27 cellular contexts compared by ENCODE assay signal in the genomic region with DNA sequence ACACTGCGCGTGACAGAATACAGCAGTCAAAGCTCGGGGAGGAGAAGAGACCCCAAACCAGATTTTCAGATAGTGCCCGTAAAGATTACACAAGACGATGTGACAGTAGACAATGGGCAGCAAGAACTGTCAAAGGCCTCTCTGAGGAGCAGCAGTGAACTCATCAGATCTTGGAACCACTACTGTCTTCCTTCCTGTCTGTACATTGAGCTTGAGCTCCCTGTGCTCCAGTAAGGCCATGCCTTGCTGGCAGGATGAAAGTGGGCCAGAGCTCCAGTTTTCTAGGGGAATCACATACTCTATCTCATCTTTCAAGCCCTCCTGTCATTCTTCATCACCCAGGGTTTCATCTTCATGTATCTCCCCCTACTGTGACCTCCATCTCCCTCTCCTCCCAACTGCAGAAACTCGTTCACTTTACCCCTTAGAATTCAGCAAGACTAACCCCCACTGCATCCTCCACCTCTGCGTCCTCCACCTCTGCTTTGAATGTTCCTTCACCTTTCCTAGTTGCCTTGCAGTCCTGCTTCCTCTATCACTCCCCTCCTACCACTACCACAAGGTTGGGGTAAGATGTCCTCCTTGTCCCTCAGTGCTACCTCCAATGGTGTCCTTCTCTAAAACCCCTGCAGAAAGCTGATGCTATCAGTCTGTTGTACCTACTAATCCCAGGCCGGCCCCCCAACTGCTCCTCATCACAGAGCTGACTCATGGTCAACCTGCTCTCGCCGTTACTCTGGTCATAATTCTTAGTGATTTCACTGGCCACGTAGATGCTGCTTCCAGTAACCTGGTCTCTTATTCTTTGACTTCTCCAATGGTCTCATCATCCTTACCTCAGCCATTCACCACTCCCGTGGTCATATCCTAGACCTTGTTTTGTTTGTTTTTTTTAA. TPM values are rescaled to one million over a fixed set of nuclear protein-coding genes. Genes with fewer than 3 reads are reported as not detected.
DNase-seq lines count a peak whose midpoint lies in the region; ATAC-seq, FAIRE-seq and TF ChIP-seq lines count a peak whose summit lies in the region.
"Had no signal": no experiment of that assay in that cellular context is flagged by ENCODE, and none has a peak within 500 bp of the region (broad histone marks: within the 10 kb centered on the region; RNA-seq: fewer than 3 reads in every experiment).

No MANE protein-coding gene starts in this region.

- peaks cover 4% of the 10 kb centered on the region for H3K4me1 Mint-ChIP-seq in CD4-positive, alpha-beta T cell (ENCODE audit: low read depth)
- H3K4me1 Mint-ChIP-seq in GM23338 (peaks cover 29% of the 10 kb centered on the region; the same call in 2 of the 3 replicates), nephron progenitor cell (peaks cover 18% of the 10 kb centered on the region)

- H3K27ac ChIP-seq in CD4-positive, alpha-beta T cell (ENCODE audit: low read depth, low read length), result no peak overlapping the region
- H3K27ac ChIP-seq in GM23338 (ENCODE audit: low read depth), result no peak overlapping the region
- no peak overlapping the region for H3K27ac ChIP-seq in K562 (ENCODE audit: extremely low read depth, low read depth, low read length)
- H3K27ac ChIP-seq: body of pancreas, C4-2B, heart left ventricle, KMS-11, pancreas, right lobe of liver, WERI-Rb-1 had no signal

- no peak overlapping the region for H3K9ac ChIP-seq in K562 (ENCODE audit: insufficient read depth in 1 of 2, low read depth in 2 of 2, low read length in 2 of 2)
- H3K9ac ChIP-seq: KMS-11, SK-N-SH had no signal

- CTCF ChIA-PET in CD4-positive, alpha-beta T cell (lab: Charles Lee), result interaction anchor here (1.2 kb wide), 1 partner anchor 64 kb away, joined by 3 read pairs; no protein-coding TSS in a partner anchor
- CTCF ChIA-PET in K562 (lab: Yijun Ruan, JAX; ENCODE audit: low intra/inter-chr PET ratio), result interaction anchor here (0.6 kb wide), 1 partner anchor 12 kb away, joined by 3 read pairs; no protein-coding TSS in a partner anchor

- H3K79me2 ChIP-seq in GM23338 (replicated peaks; ENCODE audit: insufficient read depth) (peaks cover 4% of the 10 kb centered on the region; the same call in 1 of the 2 replicates), K562 (ENCODE audit: control insufficient read depth, insufficient read depth, low read length) (no peaks in the 10 kb centered on the region)

- H3K36me3 ChIP-seq in GM23338 (ENCODE audit: insufficient read depth) (peaks cover 12% of the 10 kb centered on the region; the same call in 1 of the 2 replicates), K562 (ENCODE audit: control insufficient read depth, insufficient read depth, low read length) (peaks cover 50% of the 10 kb centered on the region)

- DNase-seq in CD4-positive, alpha-beta T cell, result no peak
- no peak for DNase-seq in GM23338 (ENCODE audit: low spot score)
- DNase-seq in K562 (ENCODE audit: extremely low read depth in 1 of 4, low spot score in 3 of 4), result peak in 2 of 4 experiments; percentile 25 to 37
- no peak for DNase-seq in nephron progenitor cell
- no peak for DNase-seq in cerebellum (ENCODE audit: low spot score)
- DNase-seq in RKO (ENCODE audit: low spot score), result no peak
- no peak for DNase-seq in NCI-H69 (lab: John Stamatoyannopoulos, UW)
- DNase-seq: activated CD4-positive, alpha-beta T cell treated with anti-CD3 and anti-CD28 coated beads, Interleukin-2, amount 50 U/mL, for 1 hour; body of pancreas; effector CD8-positive, alpha-beta T cell; erythroblast; foreskin fibroblast; heart left ventricle; mesendoderm; natural killer cell; NCI-H1092 treated with DMSO at 0.1 percent for 48 hours; NCI-H1930; NCI-H2227 treated with DMSO at 0.1 percent for 48 hours; pancreas; right lobe of liver; SK-N-SH; stimulated activated CD4-positive, alpha-beta T cell treated with anti-CD3 and anti-CD28 coated beads, Interleukin-4, amount 100 ng/mL, for 4 hours; stimulated activated naive CD8-positive, alpha-beta T cell treated with anti-CD3 and anti-CD28 coated beads, Interleukin-15, Interleukin-2, amounts not matched to agents 100 U/mL and 50 U/mL, for 24 hours; WERI-Rb-1 had no signal

- no peak for TF ChIP-seq EP300 in K562 (IDR thresholded peaks at IDR 0.05; ENCODE audit: low read length)

- 46% methylated on average over 12 of the region's 12 CpGs for WGBS in K562 (ENCODE audit: insufficient coverage, low coverage, missing lambda C conversion rate)

- peaks cover 77% of the 10 kb centered on the region for H3K36me3 Mint-ChIP-seq in CD4-positive, alpha-beta T cell (ENCODE audit: low read depth)
- H3K36me3 Mint-ChIP-seq in GM23338 (ENCODE audit: low read depth) (peaks cover 72% of the 10 kb centered on the region), nephron progenitor cell (ENCODE audit: low read depth) (peaks cover 76% of the 10 kb centered on the region)

- in situ Hi-C loops in K562 (cut with MboI), result no loop called here

- H3K4me3 ChIP-seq in GM23338, result no peak overlapping the region
- no peak overlapping the region for H3K4me3 ChIP-seq in K562
- H3K4me3 ChIP-seq: body of pancreas, heart left ventricle, pancreas, right lobe of liver had no signal

- no peaks in the 10 kb centered on the region for H3K27me3 ChIP-seq in CD4-positive, alpha-beta T cell (ENCODE audit: control insufficient read depth, insufficient read depth, low read length)
- H3K27me3 ChIP-seq in GM23338 (ENCODE audit: insufficient read depth) (no peaks in the 10 kb centered on the region), K562 (ENCODE audit: control insufficient read depth in 2 of 2, insufficient read depth in 2 of 2, low read length in 2 of 2) (no peaks in the 10 kb centered on the region)
- H3K27me3 ChIP-seq: body of pancreas, heart left ventricle, pancreas, right lobe of liver had no signal

- H3K9me1 ChIP-seq in K562 (ENCODE audit: control insufficient read depth, insufficient read depth, low read length), result no peaks in the 10 kb centered on the region

- peaks cover 16% of the 10 kb centered on the region for H3K4me1 ChIP-seq in GM23338 (ENCODE audit: insufficient read depth)
- peaks cover 0 to 12% of the 10 kb centered on the region in 2 experiments; a peak in 3 of 5 replicates for H3K4me1 ChIP-seq in K562 (replicated peaks in 1 of 2; ENCODE audit: control insufficient read depth in 2 of 2, insufficient read depth in 2 of 2, low read length in 2 of 2)
- H3K4me1 ChIP-seq: body of pancreas, pancreas had no signal

- no peak for FAIRE-seq in K562 (lab: Jason Lieb, UNC)
- FAIRE-seq: GM18507, pancreas had no signal

- no peak overlapping the region for H2AFZ ChIP-seq in GM23338
- no peak overlapping the region for H2AFZ ChIP-seq in K562 (ENCODE audit: low read depth, low read length)

- no peaks in the 10 kb centered on the region for H3K9me3 ChIP-seq in CD4-positive, alpha-beta T cell (ENCODE audit: control insufficient read depth, low read length)
- H3K9me3 ChIP-seq in K562 (replicated peaks; ENCODE audit: control insufficient read depth, insufficient read depth, low read depth, low read length), result no peaks in the 10 kb centered on the region
- H3K9me3 ChIP-seq: body of pancreas, heart left ventricle, pancreas, right lobe of liver, SK-N-SH had no signal

- TF ChIP-seq POLR2A in K562 (conservative IDR thresholded peaks at IDR 0.05), result no peak; the same call in 1 of the 2 replicates

- intact Hi-C loops in CD4-positive, alpha-beta T cell (cut with DNase I, micrococcal nuclease), result loop anchor here in 1 of 2 experiments (5.0 kb wide), 1 partner anchor 1698 kb away; no protein-coding TSS in a partner anchor
- intact Hi-C loops in K562 (cut with micrococcal nuclease), result no loop called here

- TF ChIP-seq RAD21 in K562 (CRISPR knock-in tag; conservative IDR thresholded peaks at IDR 0.05 in 1 of 2, IDR thresholded peaks at IDR 0.05 in 1 of 2), result no peak

- ATAC-seq in CD4-positive, alpha-beta T cell (ENCODE audit: poor library complexity), result no peak
- no peak for ATAC-seq in GM23338
- ATAC-seq in K562, result peak; percentile 70
- ATAC-seq: body of pancreas; natural killer cell; pancreas; stimulated activated naive CD8-positive, alpha-beta T cell treated with anti-CD3 and anti-CD28 coated beads, Interleukin-15, Interleukin-2, amounts not matched to agents 100 U/mL and 50 U/mL, for 24 hours had no signal

- H4K20me1 ChIP-seq in GM23338 (replicated peaks; ENCODE audit: insufficient read depth) (peaks cover 6% of the 10 kb centered on the region), K562 (replicated peaks; ENCODE audit: control insufficient read depth, insufficient read depth, low read length) (no peaks in the 10 kb centered on the region)

- POLR2A ChIA-PET in CD4-positive, alpha-beta T cell (lab: Charles Lee), result no interaction called here
- POLR2A ChIA-PET in K562 (lab: Yijun Ruan, JAX), result interaction anchor here (0.5 to 5.0 kb wide), 10 partner anchors 10 to 308 kb away, joined by 3 to 35 read pairs (median 3); a partner anchor contains a TSS

- H3K27ac Mint-ChIP-seq in CD4-positive, alpha-beta T cell, result peak overlapping the region; percentile 0
- H3K27ac Mint-ChIP-seq in GM23338, result peak overlapping the region; percentile 23
- peak overlapping the region; percentile 66 for H3K27ac Mint-ChIP-seq in nephron progenitor cell

- H3K27me3 Mint-ChIP-seq in CD4-positive, alpha-beta T cell, result no peaks in the 10 kb centered on the region
- H3K27me3 Mint-ChIP-seq in GM23338 (ENCODE audit: insufficient read depth, low read depth, poor library complexity) (peaks cover 18% of the 10 kb centered on the region), nephron progenitor cell (ENCODE audit: low read depth, poor library complexity) (no peaks in the 10 kb centered on the region)

- H3K4me3 Mint-ChIP-seq in CD4-positive, alpha-beta T cell, result no peak overlapping the region
- H3K4me3 Mint-ChIP-seq in GM23338, result no peak overlapping the region
- H3K4me3 Mint-ChIP-seq in nephron progenitor cell, result no peak overlapping the region
- H3K4me3 Mint-ChIP-seq: natural killer cell had no signal

- no peak for TF ChIP-seq CTCF in CD4-positive, alpha-beta T cell (IDR thresholded peaks at IDR 0.05)
- TF ChIP-seq CTCF in GM23338 (conservative IDR thresholded peaks at IDR 0.05; ENCODE audit: low read depth in 2 of 2) (no peak), K562 (IDR thresholded peaks at IDR 0.05 in 2 of 3, conservative IDR thresholded peaks at IDR 0.05 in 1 of 3; ENCODE audit: insufficient read depth in 2 of 3, low read depth in 1 of 3, low read length in 3 of 3) (no peak), nephron progenitor cell (IDR thresholded peaks at IDR 0.05) (no peak)

- no peaks in the 10 kb centered on the region for H3K9me3 Mint-ChIP-seq in CD4-positive, alpha-beta T cell
- H3K9me3 Mint-ChIP-seq in GM23338, result peaks cover 23% of the 10 kb centered on the region
- H3K9me3 Mint-ChIP-seq in nephron progenitor cell, result peaks cover 28% of the 10 kb centered on the region
- H3K9me3 Mint-ChIP-seq: natural killer cell had no signal

- no peaks in the 10 kb centered on the region for H3K9me2 ChIP-seq in GM23338 (ENCODE audit: insufficient read depth)
- H3K9me2 ChIP-seq: SK-N-SH had no signal

- H3K4me2 ChIP-seq in GM23338 (no peak overlapping the region), K562 (ENCODE audit: insufficient read depth, low read length) (no peak overlapping the region)
- H3K4me2 ChIP-seq: KMS-11, SK-N-SH had no signal

- no peaks in the 10 kb centered on the region for H3F3A ChIP-seq in GM23338 (replicated peaks; ENCODE audit: low read depth)

- BruUV-seq in K562 (replicated peaks; lab: Mats Ljungman, UMichigan), result no TSS peak

RNA-seq across cellular contexts. Expression of a gene that starts 22.4 kb away (rescaled TPM):
- 1 to 10 TPM; 3.2 to 3.8 TPM for total RNA-seq in CD4-positive, alpha-beta T cell
- 7.6 and 9.7 TPM in 2 replicates for total RNA-seq in GM23338 (2014; rRNA removed; shearing (Covaris generic))
- polyA plus RNA-seq in GM23338 (2016; fragmentation: Nextera tagmentation; extraction: Ambion mirVana), result 5.9 and 9.2 TPM in 2 replicates
- total RNA-seq in K562 (2011; cell fraction: chromatin; rRNA removed; ENCODE audit: low replicate concordance), result 6.4 and 13.1 TPM in 2 replicates
- 4.0 and 4.3 TPM in 2 replicates for total RNA-seq in K562 (2011; cell fraction: nucleolus; rRNA removed)
- total RNA-seq in K562 (2011; cell fraction: nucleoplasm; rRNA removed), result 11.9 and 17.8 TPM in 2 replicates
- 5.5 and 6.1 TPM in 2 replicates for total RNA-seq in K562 (2014; rRNA removed)
- 8.4 TPM in 2 replicates for total RNA-seq in K562 (2014; rRNA removed; fragmentation: Illumina TruSeq; extraction: Trizol)
- 10.3 and 10.8 TPM in 2 replicates for total RNA-seq in K562 (2015; rRNA removed; fragmentation: Illumina TruSeq; extraction: Trizol)
- total RNA-seq in K562 (2021), result 4.3 and 5.1 TPM in 2 replicates
- 5.3 and 7.1 TPM in 2 replicates for polyA plus RNA-seq in K562 (2011; rRNA removed)
- polyA plus RNA-seq in K562 (2011; cell fraction: cytosol; rRNA removed), result 1.6 and 3.9 TPM in 2 replicates
- 3.1 and 3.7 TPM in 2 replicates for polyA plus RNA-seq in K562 (2011; cell fraction: nucleus; rRNA removed)
- polyA plus RNA-seq in K562 (2012), result 3.6 and 4.8 TPM in 2 replicates
- 5.9 and 6.9 TPM in 2 replicates for polyA plus RNA-seq in K562 (2014; fragmentation: Illumina TruSeq; extraction: Trizol)
- polyA plus RNA-seq in K562 (2014; fragmentation: Nextera tagmentation; extraction: Ambion mirVana), result 1 to 10 TPM; 5.5 to 5.6 TPM
- polyA plus RNA-seq in K562 (2014; rRNA removed), result 6.3 and 6.4 TPM in 2 replicates
- polyA minus RNA-seq in K562 (2011; rRNA and poly(A)+ RNA removed), result 6.5 and 8.6 TPM in 2 replicates
- polyA minus RNA-seq in K562 (2011; cell fraction: cytosol; rRNA and poly(A)+ RNA removed), result 2.4 and 2.7 TPM in 2 replicates
- polyA minus RNA-seq in K562 (2011; cell fraction: nucleus; rRNA and poly(A)+ RNA removed), result 6.5 and 9.6 TPM in 2 replicates
- 23.5 TPM for total RNA-seq in cerebellum

RNA-seq across cellular contexts. Expression of a gene that starts 22.5 kb away (rescaled TPM):
- 1,000 to 10,000 TPM; 2,331 to 2,343 TPM for total RNA-seq in CD4-positive, alpha-beta T cell
- 2,713 and 2,868 TPM in 2 replicates for total RNA-seq in GM23338 (2014; rRNA removed; shearing (Covaris generic))
- polyA plus RNA-seq in GM23338 (2016; fragmentation: Nextera tagmentation; extraction: Ambion mirVana), result 3,117 and 3,223 TPM in 2 replicates
- 238 and 411 TPM in 2 replicates for total RNA-seq in K562 (2011; cell fraction: chromatin; rRNA removed; ENCODE audit: low replicate concordance)
- 765 and 867 TPM in 2 replicates for total RNA-seq in K562 (2011; cell fraction: nucleolus; rRNA removed)
- 735 and 1,463 TPM in 2 replicates for total RNA-seq in K562 (2011; cell fraction: nucleoplasm; rRNA removed)
- total RNA-seq in K562 (2014; rRNA removed), result 2,466 and 2,533 TPM in 2 replicates
- 1,923 and 2,393 TPM in 2 replicates for total RNA-seq in K562 (2014; rRNA removed; fragmentation: Illumina TruSeq; extraction: Trizol)
- 2,774 and 3,068 TPM in 2 replicates for total RNA-seq in K562 (2015; rRNA removed; fragmentation: Illumina TruSeq; extraction: Trizol)
- 2,579 and 2,753 TPM in 2 replicates for total RNA-seq in K562 (2021)
- 4,017 and 4,081 TPM in 2 replicates for polyA plus RNA-seq in K562 (2011; rRNA removed)
- polyA plus RNA-seq in K562 (2011; cell fraction: cytosol; rRNA removed), result 6,575 and 7,027 TPM in 2 replicates
- polyA plus RNA-seq in K562 (2011; cell fraction: nucleus; rRNA removed), result 1,268 and 2,124 TPM in 2 replicates
- 3,041 and 6,015 TPM in 2 replicates for polyA plus RNA-seq in K562 (2012)
- 3,791 and 3,928 TPM in 2 replicates for polyA plus RNA-seq in K562 (2014; fragmentation: Illumina TruSeq; extraction: Trizol)
- polyA plus RNA-seq in K562 (2014; fragmentation: Nextera tagmentation; extraction: Ambion mirVana), result 1,000 to 10,000 TPM; 7,800 to 8,850 TPM
- 5,148 and 5,287 TPM in 2 replicates for polyA plus RNA-seq in K562 (2014; rRNA removed)
- polyA minus RNA-seq in K562 (2011; rRNA and poly(A)+ RNA removed), result 1,404 and 1,476 TPM in 2 replicates
- polyA minus RNA-seq in K562 (2011; cell fraction: cytosol; rRNA and poly(A)+ RNA removed), result 1,271 and 1,367 TPM in 2 replicates
- 253 and 438 TPM in 2 replicates for polyA minus RNA-seq in K562 (2011; cell fraction: nucleus; rRNA and poly(A)+ RNA removed)
- 1,353 TPM for total RNA-seq in cerebellum

RNA-seq across cellular contexts. Expression of a gene that starts 50.7 kb away (rescaled TPM):
- total RNA-seq in CD4-positive, alpha-beta T cell, result 100 to 1,000 TPM; 111 to 113 TPM
- 18.6 and 20.7 TPM in 2 replicates for total RNA-seq in GM23338 (2014; rRNA removed; shearing (Covaris generic))
- polyA plus RNA-seq in GM23338 (2016; fragmentation: Nextera tagmentation; extraction: Ambion mirVana) (4.6 and 6.6 TPM in 2 replicates), K562 (2011; rRNA removed) (1.6 and 2.5 TPM in 2 replicates), K562 (2014; fragmentation: Illumina TruSeq; extraction: Trizol) (3.2 and 3.3 TPM in 2 replicates), K562 (2014; fragmentation: Nextera tagmentation; extraction: Ambion mirVana) (1 to 10 TPM; 1.2 TPM), K562 (2014; rRNA removed) (1.3 and 2.2 TPM in 2 replicates)
- 2.5 and 9.3 TPM in 2 replicates for total RNA-seq in K562 (2011; cell fraction: chromatin; rRNA removed; ENCODE audit: low replicate concordance)
- total RNA-seq in K562 (2011; cell fraction: nucleolus; rRNA removed), result 1.5 and 1.7 TPM in 2 replicates
- total RNA-seq in K562 (2011; cell fraction: nucleoplasm; rRNA removed), result 2.7 and 3.3 TPM in 2 replicates
- total RNA-seq in K562 (2014; rRNA removed) (2.6 and 2.9 TPM in 2 replicates), K562 (2014; rRNA removed; fragmentation: Illumina TruSeq; extraction: Trizol) (4.8 and 5.7 TPM in 2 replicates), K562 (2015; rRNA removed; fragmentation: Illumina TruSeq; extraction: Trizol) (3.2 and 3.6 TPM in 2 replicates), K562 (2021) (4.2 and 5.5 TPM in 2 replicates), cerebellum (24.0 TPM)
- 0.51 and 0.77 TPM in 2 replicates for polyA plus RNA-seq in K562 (2011; cell fraction: cytosol; rRNA removed)
- polyA plus RNA-seq in K562 (2011; cell fraction: nucleus; rRNA removed), result 0.67 and 1.1 TPM in 2 replicates
- polyA plus RNA-seq in K562 (2012), result 1.9 and 2.7 TPM in 2 replicates
- 11.3 and 12.5 TPM in 2 replicates for polyA minus RNA-seq in K562 (2011; rRNA and poly(A)+ RNA removed)
- polyA minus RNA-seq in K562 (2011; cell fraction: cytosol; rRNA and poly(A)+ RNA removed), result 3.2 and 3.5 TPM in 2 replicates
- 1.3 and 2.7 TPM in 2 replicates for polyA minus RNA-seq in K562 (2011; cell fraction: nucleus; rRNA and poly(A)+ RNA removed)

Comparison
In these comparisons a context has a peak if more than half of its experiments do, and no peak if none do; other contexts are left out.
1. H3K27ac Mint-ChIP-seq: peak in every context shown above with its lines; median percentile 66 in nephron progenitor cell; 23 in GM23338; 0 in CD4-positive, alpha-beta T cell.